1 cellular context compared by ENCODE assay signal in genomic region chr22:23181763-23182288, GRCh38.
TF ChIP-seq lines count a peak whose summit lies in the region.

No MANE protein-coding gene starts in this region.

TF ChIP-seq in GM23338, 12 proteins besides CTCF, POLR2A, EP300 and RAD21 (continued from another document):
- TF ChIP-seq ZNF462 (CRISPR knock-in tag; IDR thresholded peaks at IDR 0.05) = no peak
- TF ChIP-seq, protein P1, sequence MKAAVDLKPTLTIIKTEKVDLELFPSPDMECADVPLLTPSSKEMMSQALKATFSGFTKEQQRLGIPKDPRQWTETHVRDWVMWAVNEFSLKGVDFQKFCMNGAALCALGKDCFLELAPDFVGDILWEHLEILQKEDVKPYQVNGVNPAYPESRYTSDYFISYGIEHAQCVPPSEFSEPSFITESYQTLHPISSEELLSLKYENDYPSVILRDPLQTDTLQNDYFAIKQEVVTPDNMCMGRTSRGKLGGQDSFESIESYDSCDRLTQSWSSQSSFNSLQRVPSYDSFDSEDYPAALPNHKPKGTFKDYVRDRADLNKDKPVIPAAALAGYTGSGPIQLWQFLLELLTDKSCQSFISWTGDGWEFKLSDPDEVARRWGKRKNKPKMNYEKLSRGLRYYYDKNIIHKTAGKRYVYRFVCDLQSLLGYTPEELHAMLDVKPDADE (IDR thresholded peaks at IDR 0.05) = no peak
- TF ChIP-seq POLR2AphosphoS5 (IDR thresholded peaks at IDR 0.05; ENCODE audit: low read depth) = no peak
- TF ChIP-seq NANOG (IDR thresholded peaks at IDR 0.05; ENCODE audit: borderline replicate concordance) = no peak
- TF ChIP-seq JUNB (IDR thresholded peaks at IDR 0.05; ENCODE audit: unreplicated experiment) = no peak
- TF ChIP-seq, protein P2, sequence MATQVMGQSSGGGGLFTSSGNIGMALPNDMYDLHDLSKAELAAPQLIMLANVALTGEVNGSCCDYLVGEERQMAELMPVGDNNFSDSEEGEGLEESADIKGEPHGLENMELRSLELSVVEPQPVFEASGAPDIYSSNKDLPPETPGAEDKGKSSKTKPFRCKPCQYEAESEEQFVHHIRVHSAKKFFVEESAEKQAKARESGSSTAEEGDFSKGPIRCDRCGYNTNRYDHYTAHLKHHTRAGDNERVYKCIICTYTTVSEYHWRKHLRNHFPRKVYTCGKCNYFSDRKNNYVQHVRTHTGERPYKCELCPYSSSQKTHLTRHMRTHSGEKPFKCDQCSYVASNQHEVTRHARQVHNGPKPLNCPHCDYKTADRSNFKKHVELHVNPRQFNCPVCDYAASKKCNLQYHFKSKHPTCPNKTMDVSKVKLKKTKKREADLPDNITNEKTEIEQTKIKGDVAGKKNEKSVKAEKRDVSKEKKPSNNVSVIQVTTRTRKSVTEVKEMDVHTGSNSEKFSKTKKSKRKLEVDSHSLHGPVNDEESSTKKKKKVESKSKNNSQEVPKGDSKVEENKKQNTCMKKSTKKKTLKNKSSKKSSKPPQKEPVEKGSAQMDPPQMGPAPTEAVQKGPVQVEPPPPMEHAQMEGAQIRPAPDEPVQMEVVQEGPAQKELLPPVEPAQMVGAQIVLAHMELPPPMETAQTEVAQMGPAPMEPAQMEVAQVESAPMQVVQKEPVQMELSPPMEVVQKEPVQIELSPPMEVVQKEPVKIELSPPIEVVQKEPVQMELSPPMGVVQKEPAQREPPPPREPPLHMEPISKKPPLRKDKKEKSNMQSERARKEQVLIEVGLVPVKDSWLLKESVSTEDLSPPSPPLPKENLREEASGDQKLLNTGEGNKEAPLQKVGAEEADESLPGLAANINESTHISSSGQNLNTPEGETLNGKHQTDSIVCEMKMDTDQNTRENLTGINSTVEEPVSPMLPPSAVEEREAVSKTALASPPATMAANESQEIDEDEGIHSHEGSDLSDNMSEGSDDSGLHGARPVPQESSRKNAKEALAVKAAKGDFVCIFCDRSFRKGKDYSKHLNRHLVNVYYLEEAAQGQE (IDR thresholded peaks at IDR 0.05; ENCODE audit: unreplicated experiment) = no peak
